In genomic region chr1:18667333-18667732, GRCh38 we compare ENCODE assay signal across 29 cellular contexts. TPM values are rescaled to one million over a fixed set of nuclear protein-coding genes. Genes with fewer than 3 reads are reported as not detected.
A peak's percentile ranks its signal among the peaks of the same experiment; 100 is the strongest.
DNase-seq lines count a peak whose midpoint lies in the region; ATAC-seq and TF ChIP-seq lines count a peak whose summit lies in the region.
"Had no signal": no experiment of that assay in that cellular context is flagged by ENCODE, and none has a peak within 500 bp of the region (broad histone marks: within the 10 kb centered on the region; RNA-seq: fewer than 3 reads in every experiment).

No MANE protein-coding gene starts in this region.

- no peak for ATAC-seq in activated naive CD4-positive, alpha-beta T cell treated with anti-CD3 and anti-CD28 coated beads, Interleukin-2, amount 50 U/mL, for 72 hours
- ATAC-seq in GM18511 (IDR thresholded peaks at IDR 0.05; ENCODE audit: unreplicated experiment) = no peak
- ATAC-seq: GM12878, HepG2 had no signal

- H3K4me2 ChIP-seq in PC-9 = peak overlapping the region; percentile 72

- DNase-seq in activated naive CD4-positive, alpha-beta T cell treated with anti-CD3 and anti-CD28 coated beads, Interleukin-2, amount 50 U/mL, for 72 hours (ENCODE audit: low spot score in 2 of 2) = no peak
- no peak for DNase-seq in activated naive CD4-positive, alpha-beta T cell treated with anti-CD3 and anti-CD28 coated beads, Interleukin-2, amount 10 ng/mL, durations not matched to agents 7 days and 5 days
- no peak for DNase-seq in PC-9
- no peak for DNase-seq in epithelial cell of prostate (ENCODE audit: low read depth, low spot score)
- no peak for DNase-seq in NCI-H774 (lab: John Stamatoyannopoulos, UW)
- DNase-seq in stimulated activated CD4-positive, alpha-beta T cell treated with anti-CD3 and anti-CD28 coated beads, Interleukin-4, amount 100 ng/mL, for 4 hours = no peak
- DNase-seq: AML-193; CD4-positive, alpha-beta memory T cell; COR-L47; EL; GDM1; Kasumi-1; MV-4-11; NCI-H1105 treated with DMSO at 0.1 percent for 48 hours; NCI-H146; NCI-H1930; NCI-H2107; NCI-H446; NCI-H524 treated with DMSO at 0.1 percent for 48 hours; NCI-H82; NK-92 treated with Interleukin-12 subunit alpha and Interleukin-12 subunit beta, amount 100 ng/mL, for 24 hours; SHP77 treated with DMSO at 0.1 percent for 48 hours had no signal

- H3K9me2 ChIP-seq in PC-9 (ENCODE audit: insufficient read depth) = no peaks in the 10 kb centered on the region

- no peaks in the 10 kb centered on the region for H4K20me1 ChIP-seq in PC-9 (ENCODE audit: insufficient read depth)

- peak overlapping the region; percentile 93 for H3K27ac ChIP-seq in PC-9
- H3K27ac ChIP-seq in epithelial cell of prostate = peak overlapping the region; percentile 62
- H3K27ac ChIP-seq: BLaER1 treated with 17β-estradiol and CSF1 and Interleukin-3, amounts not matched to agents 10 nM and 100 nM had no signal

- no peaks in the 10 kb centered on the region for H3K27me3 ChIP-seq in PC-9 (ENCODE audit: insufficient read depth, low read depth)

- H3K4me3 Mint-ChIP-seq in activated naive CD4-positive, alpha-beta T cell treated with anti-CD3 and anti-CD28 coated beads, Interleukin-2, amount 10 ng/mL, durations not matched to agents 7 days and 5 days = no peak overlapping the region
- H3K4me3 Mint-ChIP-seq: CD4-positive, alpha-beta memory T cell had no signal

- CTCF ChIA-PET in activated naive CD4-positive, alpha-beta T cell treated with anti-CD3 and anti-CD28 coated beads, Interleukin-2, amount 10 ng/mL, durations not matched to agents 7 days and 5 days (lab: Charles Lee) = no interaction called here
- CTCF ChIA-PET in PC-9 (lab: Charles Lee) = interaction anchor here (1.0 kb wide), 1 partner anchor 1561 kb away, joined by 3 read pairs; no protein-coding TSS in a partner anchor

- no peak for TF ChIP-seq CTCF in PC-9 (conservative IDR thresholded peaks at IDR 0.05)

- H3K36me3 Mint-ChIP-seq in activated naive CD4-positive, alpha-beta T cell treated with anti-CD3 and anti-CD28 coated beads, Interleukin-2, amount 50 U/mL, for 72 hours = no peaks in the 10 kb centered on the region
- H3K36me3 Mint-ChIP-seq in activated naive CD4-positive, alpha-beta T cell treated with anti-CD3 and anti-CD28 coated beads, Interleukin-2, amount 10 ng/mL, durations not matched to agents 7 days and 5 days = no peaks in the 10 kb centered on the region
- H3K36me3 Mint-ChIP-seq: CD4-positive, alpha-beta memory T cell had no signal

- BruUV-seq in PC-9 (replicated peaks; lab: Mats Ljungman, UMichigan) = no TSS peak

- no peaks in the 10 kb centered on the region for H3K36me3 ChIP-seq in PC-9 (ENCODE audit: low read depth)
- H3K36me3 ChIP-seq: BLaER1 treated with 17β-estradiol and CSF1 and Interleukin-3, amounts not matched to agents 10 nM and 100 nM had no signal

- H3K4me1 ChIP-seq in PC-9 (replicated peaks; ENCODE audit: insufficient read depth) = peaks cover 82% of the 10 kb centered on the region

- H3K79me2 ChIP-seq in PC-9 (ENCODE audit: low read depth) = no peaks in the 10 kb centered on the region

- no peaks in the 10 kb centered on the region for H3K9me3 ChIP-seq in PC-9 (ENCODE audit: insufficient read depth, low read depth)
- H3K9me3 ChIP-seq: BLaER1 treated with 17β-estradiol and CSF1 and Interleukin-3, amounts not matched to agents 10 nM and 100 nM had no signal

- POLR2A ChIA-PET in PC-9 (lab: Charles Lee; ENCODE audit: unreplicated experiment) = no interaction called here

- H3K27me3 Mint-ChIP-seq in activated naive CD4-positive, alpha-beta T cell treated with anti-CD3 and anti-CD28 coated beads, Interleukin-2, amount 10 ng/mL, durations not matched to agents 7 days and 5 days = peaks cover 38% of the 10 kb centered on the region

- H3K4me3 ChIP-seq in PC-9 = peak overlapping the region; percentile 25; the same call in 1 of the 2 replicates
- H3K4me3 ChIP-seq: BLaER1 treated with 17β-estradiol and CSF1 and Interleukin-3, amounts not matched to agents 10 nM and 100 nM; GM12878 had no signal

- no peaks in the 10 kb centered on the region for H3K9me3 Mint-ChIP-seq in activated naive CD4-positive, alpha-beta T cell treated with anti-CD3 and anti-CD28 coated beads, Interleukin-2, amount 50 U/mL, for 72 hours
- H3K9me3 Mint-ChIP-seq in activated naive CD4-positive, alpha-beta T cell treated with anti-CD3 and anti-CD28 coated beads, Interleukin-2, amount 10 ng/mL, durations not matched to agents 7 days and 5 days = no peaks in the 10 kb centered on the region
- H3K9me3 Mint-ChIP-seq: CD4-positive, alpha-beta memory T cell had no signal

- intact Hi-C loops in PC-9 (cut with micrococcal nuclease; ENCODE audit: unreplicated experiment) = no loop called here

- H3F3A ChIP-seq in PC-9 (ENCODE audit: insufficient read depth, low read depth) = peaks cover 53% of the 10 kb centered on the region

- H3K27ac Mint-ChIP-seq in activated naive CD4-positive, alpha-beta T cell treated with anti-CD3 and anti-CD28 coated beads, Interleukin-2, amount 50 U/mL, for 72 hours = peak overlapping the region; percentile 4 to 93
- H3K27ac Mint-ChIP-seq in activated naive CD4-positive, alpha-beta T cell treated with anti-CD3 and anti-CD28 coated beads, Interleukin-2, amount 10 ng/mL, durations not matched to agents 7 days and 5 days = no peak overlapping the region

- peaks cover 12% of the 10 kb centered on the region for H3K4me1 Mint-ChIP-seq in activated naive CD4-positive, alpha-beta T cell treated with anti-CD3 and anti-CD28 coated beads, Interleukin-2, amount 10 ng/mL, durations not matched to agents 7 days and 5 days

- H2AFZ ChIP-seq in PC-9 = no peak overlapping the region

RNA-seq across cellular contexts. Expression of gene PAX7, which starts 36.7 kb away (rescaled TPM):
- not detected for total RNA-seq in activated naive CD4-positive, alpha-beta T cell treated with anti-CD3 and anti-CD28 coated beads, Interleukin-2, amount 50 U/mL, for 72 hours
- total RNA-seq in PC-9 (2021) = not detected in 2 replicates
- total RNA-seq: A172; CD4-positive, alpha-beta memory T cell; GM12878; HepG2; HT-29; M059J had no signal
